Comparison of ENCODE assay signal across 12 cellular contexts in genomic region chr2:102060792-102061191, GRCh38.
"Had no signal": no experiment of that assay in that cellular context is flagged by ENCODE, and none has a peak within 500 bp of the region (broad histone marks: within the 10 kb centered on the region; RNA-seq: fewer than 3 reads in every experiment).

No MANE protein-coding gene starts in this region.

- H3K27ac ChIP-seq: brain microvascular endothelial cell, epithelial cell of prostate had no signal

- H3K9me3 ChIP-seq: right atrium auricular region, testis had no signal

- H3K36me3 ChIP-seq: brain microvascular endothelial cell, right atrium auricular region had no signal

- H3K9me3 Mint-ChIP-seq: activated naive CD8-positive, alpha-beta T cell treated with anti-CD3 and anti-CD28 coated beads, Interleukin-2, amount 10 ng/mL, durations not matched to agents 7 days and 5 days; activated T-helper 1 cell treated with anti-CD3 and anti-CD28 coated beads, Interleukin-12 subunit alpha, Interleukin-12 subunit beta, Interleukin-2, Interleukin-4 antibody, amounts not matched to agents 30 ng/mL and 10 ng/mL and 1 ng/mL, durations not matched to agents 14 hours and 24 hours and 36 hours; natural killer cell; stimulated activated naive CD8-positive, alpha-beta T cell treated with anti-CD3 and anti-CD28 coated beads, Interleukin-15, Interleukin-2, amounts not matched to agents 100 ng/mL and 50 ng/mL, for 24 hours had no signal

- ATAC-seq: activated CD4-positive, CD25-positive, alpha-beta regulatory T cell treated with anti-CD3 and anti-CD28 coated beads, Interleukin-2, amount 50 U/mL, for 24 hours; natural killer cell had no signal

- H3K27me3 Mint-ChIP-seq: activated naive CD8-positive, alpha-beta T cell treated with anti-CD3 and anti-CD28 coated beads, Interleukin-2, amount 10 ng/mL, durations not matched to agents 7 days and 5 days had no signal

- H3K4me3 Mint-ChIP-seq: activated naive CD8-positive, alpha-beta T cell treated with anti-CD3 and anti-CD28 coated beads, Interleukin-2, amount 10 ng/mL, durations not matched to agents 7 days and 5 days; activated T-helper 1 cell treated with anti-CD3 and anti-CD28 coated beads, Interleukin-12 subunit alpha, Interleukin-12 subunit beta, Interleukin-2, Interleukin-4 antibody, amounts not matched to agents 30 ng/mL and 10 ng/mL and 1 ng/mL, durations not matched to agents 14 hours and 24 hours and 36 hours; natural killer cell; stimulated activated naive CD8-positive, alpha-beta T cell treated with anti-CD3 and anti-CD28 coated beads, Interleukin-15, Interleukin-2, amounts not matched to agents 100 ng/mL and 50 ng/mL, for 24 hours had no signal

- H3K27ac Mint-ChIP-seq: activated naive CD8-positive, alpha-beta T cell treated with anti-CD3 and anti-CD28 coated beads, Interleukin-2, amount 10 ng/mL, durations not matched to agents 7 days and 5 days; activated T-helper 1 cell treated with anti-CD3 and anti-CD28 coated beads, Interleukin-12 subunit alpha, Interleukin-12 subunit beta, Interleukin-2, Interleukin-4 antibody, amounts not matched to agents 30 ng/mL and 10 ng/mL and 1 ng/mL, durations not matched to agents 14 hours and 24 hours and 36 hours; natural killer cell; stimulated activated naive CD8-positive, alpha-beta T cell treated with anti-CD3 and anti-CD28 coated beads, Interleukin-15, Interleukin-2, amounts not matched to agents 100 ng/mL and 50 ng/mL, for 24 hours had no signal

- H3K27me3 ChIP-seq: brain microvascular endothelial cell, right atrium auricular region, testis had no signal

- DNase-seq: activated CD4-positive, alpha-beta T cell treated with anti-CD3 and anti-CD28 coated beads, Interleukin-2, amount 50 U/mL, for 1 hour; activated CD8-positive, alpha-beta memory T cell treated with anti-CD3 and anti-CD28 coated beads for 24 hours; activated naive CD4-positive, alpha-beta T cell; activated naive CD8-positive, alpha-beta T cell treated with anti-CD3 and anti-CD28 coated beads, Interleukin-2, amount 10 ng/mL, durations not matched to agents 7 days and 5 days; brain microvascular endothelial cell; natural killer cell; testis had no signal

- H3K4me3 ChIP-seq: right atrium auricular region, testis had no signal

- H3K4me1 Mint-ChIP-seq: natural killer cell had no signal

- H3K36me3 Mint-ChIP-seq: activated naive CD8-positive, alpha-beta T cell treated with anti-CD3 and anti-CD28 coated beads, Interleukin-2, amount 10 ng/mL, durations not matched to agents 7 days and 5 days; natural killer cell had no signal
